ENCODE assay signal across 19 cellular contexts in genomic region chr4:26110493-26110892, GRCh38.
"Had no signal": no experiment of that assay in that cellular context is flagged by ENCODE, and none has a peak within 500 bp of the region (broad histone marks: within the 10 kb centered on the region; RNA-seq: fewer than 3 reads in every experiment).

No MANE protein-coding gene starts in this region.

- H3K27ac ChIP-seq: cardiac muscle cell, ovary, psoas muscle, transverse colon had no signal

- DNase-seq: activated B cell treated with CpG ODN at 0.5 μM for 24 hours; activated CD4-positive, alpha-beta memory T cell treated with anti-CD3 and anti-CD28 coated beads for 36 hours; activated CD4-positive, alpha-beta T cell treated with anti-CD3 and anti-CD28 coated beads for 4 hours; activated naive CD8-positive, alpha-beta T cell treated with anti-CD3 and anti-CD28 coated beads for 36 hours; activated T-cell treated with anti-CD3 and anti-CD28 coated beads for 4 hours; amniotic stem cell; dermis blood vessel endothelial cell; effector memory CD8-positive, alpha-beta T cell; foreskin melanocyte; glutamatergic neuron; hypothalamus; left ventricle myocardium superior; naive B cell; ovary; psoas muscle; right cardiac atrium; stimulated activated CD4-positive, alpha-beta T cell treated with anti-CD3 and anti-CD28 coated beads, Interleukin-2, amount 100 ng/mL, for 24 hours; transverse colon had no signal

- H3K9me3 ChIP-seq: ovary had no signal

- H3K36me3 ChIP-seq: cardiac muscle cell, ovary, transverse colon had no signal

- H3K27me3 ChIP-seq: cardiac muscle cell, ovary, transverse colon had no signal

- H3K4me3 ChIP-seq: cardiac muscle cell, ovary, psoas muscle, transverse colon had no signal

- ATAC-seq: effector memory CD8-positive, alpha-beta T cell; left ventricle myocardium superior; psoas muscle; right cardiac atrium had no signal
